Comparison of ENCODE assay signal across 11 cellular contexts in the genomic region with DNA sequence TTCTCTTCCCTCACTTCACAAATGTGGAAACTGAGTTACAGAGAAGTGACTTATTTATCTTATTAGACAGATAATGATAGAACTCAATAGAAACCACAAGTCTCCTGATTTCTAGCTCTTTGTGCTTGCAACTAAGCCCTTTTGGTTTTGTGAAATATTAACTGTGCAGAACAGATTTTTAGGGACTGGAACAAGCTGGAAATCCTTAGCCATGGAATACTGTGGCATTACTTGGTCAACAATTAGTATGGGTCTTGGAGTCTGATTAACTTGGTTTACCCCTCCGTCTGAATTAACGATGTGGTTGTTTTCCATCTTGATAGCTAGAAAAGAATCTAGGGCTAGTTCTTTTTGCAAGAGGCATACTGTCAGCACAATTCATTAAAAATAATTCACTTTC. TPM values are rescaled to one million over a fixed set of nuclear protein-coding genes. Genes with fewer than 3 reads are reported as not detected.
DNase-seq lines count a peak whose midpoint lies in the region; ATAC-seq, FAIRE-seq and TF ChIP-seq lines count a peak whose summit lies in the region.
"Had no signal": no experiment of that assay in that cellular context is flagged by ENCODE, and none has a peak within 500 bp of the region (broad histone marks: within the 10 kb centered on the region; RNA-seq: fewer than 3 reads in every experiment).

No MANE protein-coding gene starts in this region.

- ATAC-seq in natural killer cell treated with Interleukin-12 subunit alpha and Interleukin-12 subunit beta and Interleukin-15 and Interleukin-18, amount 100 ng/mL, for 72 hours = no peak

- no peak for FAIRE-seq in frontal cortex (lab: Jason Lieb, UNC)
- FAIRE-seq: bronchial epithelial cell had no signal

- H3K9me3 Mint-ChIP-seq in IgD-negative memory B cell = no peaks in the 10 kb centered on the region
- no peaks in the 10 kb centered on the region for H3K9me3 Mint-ChIP-seq in natural killer cell treated with Interleukin-12 subunit alpha and Interleukin-12 subunit beta and Interleukin-15 and Interleukin-18, amount 100 ng/mL, for 72 hours
- H3K9me3 Mint-ChIP-seq: mesothelial cell of epicardium had no signal

- peak overlapping the region; percentile 99 for H3K4me3 ChIP-seq in coronary artery

- H3K4me1 Mint-ChIP-seq in IgD-negative memory B cell = peaks cover 21 to 37% (median 33%) of the 10 kb centered on the region in 3 donors
- peaks cover 40 to 56% of the 10 kb centered on the region in 2 donors for H3K4me1 Mint-ChIP-seq in natural killer cell treated with Interleukin-12 subunit alpha and Interleukin-12 subunit beta and Interleukin-15 and Interleukin-18, amount 100 ng/mL, for 72 hours (ENCODE audit: low read depth in 2 of 2)

- peak overlapping the region in 2 of 4 donors; percentile 94 to 99 for H3K4me3 Mint-ChIP-seq in IgD-negative memory B cell
- peak overlapping the region; percentile 98 for H3K4me3 Mint-ChIP-seq in natural killer cell treated with Interleukin-12 subunit alpha and Interleukin-12 subunit beta and Interleukin-15 and Interleukin-18, amount 100 ng/mL, for 72 hours

- H3K27ac ChIP-seq in 22Rv1 = peak overlapping the region; percentile 95
- H3K27ac ChIP-seq in coronary artery = peak overlapping the region; percentile 100

- TF ChIP-seq CTCF in 22Rv1 (IDR thresholded peaks at IDR 0.05) = no peak
- no peak for TF ChIP-seq CTCF in coronary artery (IDR thresholded peaks at IDR 0.05)

- DNase-seq in coronary artery (ENCODE audit: low spot score) (no peak), SHP77 treated with DMSO at 0.1 percent for 48 hours (lab: John Stamatoyannopoulos, UW) (no peak), DMS153 treated with DMSO at 0.1 percent for 48 hours (lab: John Stamatoyannopoulos, UW; ENCODE audit: unreplicated experiment) (no peak), mucosa of gallbladder (ENCODE audit: low spot score) (no peak), frontal cortex (ENCODE audit: low spot score in 2 of 2) (no peak)
- DNase-seq in natural killer cell treated with Interleukin-12 subunit alpha and Interleukin-12 subunit beta and Interleukin-15 and Interleukin-18, amount 100 ng/mL, for 72 hours (ENCODE audit: low spot score) = no peak
- DNase-seq: MV-4-11 had no signal

- H3K27me3 Mint-ChIP-seq in IgD-negative memory B cell = no peaks in the 10 kb centered on the region
- no peaks in the 10 kb centered on the region for H3K27me3 Mint-ChIP-seq in natural killer cell treated with Interleukin-12 subunit alpha and Interleukin-12 subunit beta and Interleukin-15 and Interleukin-18, amount 100 ng/mL, for 72 hours

- no peaks in the 10 kb centered on the region for H3K36me3 Mint-ChIP-seq in IgD-negative memory B cell
- no peaks in the 10 kb centered on the region for H3K36me3 Mint-ChIP-seq in natural killer cell treated with Interleukin-12 subunit alpha and Interleukin-12 subunit beta and Interleukin-15 and Interleukin-18, amount 100 ng/mL, for 72 hours
- H3K36me3 Mint-ChIP-seq: mesothelial cell of epicardium had no signal

- peak overlapping the region in 2 of 3 donors; percentile 96 to 100 for H3K27ac Mint-ChIP-seq in IgD-negative memory B cell
- peak overlapping the region; percentile 96 to 99 for H3K27ac Mint-ChIP-seq in natural killer cell treated with Interleukin-12 subunit alpha and Interleukin-12 subunit beta and Interleukin-15 and Interleukin-18, amount 100 ng/mL, for 72 hours

RNA-seq across cellular contexts. Expression of a gene that starts 0.6 kb away (rescaled TPM):
- 3.3 TPM for polyA plus RNA-seq in IgD-negative memory B cell
- total RNA-seq in natural killer cell treated with Interleukin-12 subunit alpha and Interleukin-12 subunit beta and Interleukin-15 and Interleukin-18, amount 100 ng/mL, for 72 hours = 1 to 10 TPM; 3.3 to 4.0 TPM
- 40.9 TPM for total RNA-seq in mucosa of gallbladder
- 9.8 TPM for total RNA-seq in frontal cortex
